Comparison of ENCODE assay signal across 13 cellular contexts in the genomic region with DNA sequence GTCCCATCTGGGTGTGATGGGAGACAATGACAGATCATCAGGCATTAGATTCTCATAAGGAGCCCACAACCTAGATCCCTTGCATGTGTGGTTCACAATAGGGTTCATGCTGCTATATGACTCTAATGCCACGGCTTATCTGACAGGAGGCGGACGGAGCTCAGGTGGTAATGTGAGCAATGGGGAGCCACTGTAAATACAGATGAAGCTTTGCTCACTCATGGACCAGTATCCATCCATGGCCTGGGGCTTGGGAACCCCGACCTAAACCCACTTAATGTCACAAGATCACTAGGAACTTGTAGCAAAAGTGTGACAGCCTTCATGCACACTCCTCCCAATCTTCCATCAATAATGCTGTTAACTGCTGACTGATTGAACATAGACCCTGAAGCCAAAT. TPM values are rescaled to one million over a fixed set of nuclear protein-coding genes. Genes with fewer than 3 reads are reported as not detected.
DNase-seq lines count a peak whose midpoint lies in the region; ATAC-seq and TF ChIP-seq lines count a peak whose summit lies in the region.
"Had no signal": no experiment of that assay in that cellular context is flagged by ENCODE, and none has a peak within 500 bp of the region (broad histone marks: within the 10 kb centered on the region; RNA-seq: fewer than 3 reads in every experiment).

No MANE protein-coding gene starts in this region.

- H3K36me3 ChIP-seq in Caco-2 (ENCODE audit: control insufficient read depth, insufficient read depth, low read length), result peaks cover 2% of the 10 kb centered on the region; the same call in 1 of the 2 replicates

- H3K36me3 Mint-ChIP-seq in CD4-positive, alpha-beta T cell (ENCODE audit: low read depth), result peaks cover 42% of the 10 kb centered on the region
- H3K36me3 Mint-ChIP-seq in WTC11 (peaks cover 54% of the 10 kb centered on the region), progenitor cell of endocrine pancreas (ENCODE audit: insufficient read depth) (peaks cover 8% of the 10 kb centered on the region), Caco-2 (ENCODE audit: insufficient read depth, unreplicated experiment) (peaks cover 52% of the 10 kb centered on the region)

- no peak overlapping the region for H3K27ac Mint-ChIP-seq in CD4-positive, alpha-beta T cell
- no peak overlapping the region for H3K27ac Mint-ChIP-seq in WTC11
- H3K27ac Mint-ChIP-seq in progenitor cell of endocrine pancreas, result no peak overlapping the region
- H3K27ac Mint-ChIP-seq in Caco-2 (ENCODE audit: unreplicated experiment), result no peak overlapping the region
- H3K27ac Mint-ChIP-seq: HFFc6 had no signal

- H3K4me1 ChIP-seq in Caco-2, result peaks cover 4% of the 10 kb centered on the region; the same call in 1 of the 2 replicates
- H3K4me1 ChIP-seq: BE2C had no signal

- intact Hi-C loops in CD4-positive, alpha-beta T cell (cut with DNase I, micrococcal nuclease), result no loop called here
- intact Hi-C loops in Caco-2 (cut with micrococcal nuclease; ENCODE audit: unreplicated experiment), result loop anchor here (5.0 kb wide), 1 partner anchor 36 kb away; a partner anchor contains a TSS

- H3K4me3 ChIP-seq in Caco-2 (ENCODE audit: low read depth, low read length), result no peak overlapping the region
- H3K4me3 ChIP-seq: HAP-1 had no signal

- no peaks in the 10 kb centered on the region for H3K27me3 Mint-ChIP-seq in CD4-positive, alpha-beta T cell
- H3K27me3 Mint-ChIP-seq in WTC11 (ENCODE audit: low read depth), result no peaks in the 10 kb centered on the region
- no peaks in the 10 kb centered on the region for H3K27me3 Mint-ChIP-seq in progenitor cell of endocrine pancreas
- H3K27me3 Mint-ChIP-seq in Caco-2 (ENCODE audit: insufficient read depth, unreplicated experiment), result no peaks in the 10 kb centered on the region

- BruUV-seq in Caco-2 (replicated peaks; lab: Mats Ljungman, UMichigan), result no TSS peak

- H3K4me1 Mint-ChIP-seq in CD4-positive, alpha-beta T cell (ENCODE audit: low read depth), result peaks cover 33% of the 10 kb centered on the region
- H3K4me1 Mint-ChIP-seq in WTC11, result peaks cover 15% of the 10 kb centered on the region
- peaks cover 21% of the 10 kb centered on the region for H3K4me1 Mint-ChIP-seq in progenitor cell of endocrine pancreas (ENCODE audit: low read depth)
- H3K4me1 Mint-ChIP-seq in Caco-2 (ENCODE audit: low read depth, unreplicated experiment), result no peaks in the 10 kb centered on the region

- DNase-seq in CD4-positive, alpha-beta T cell, result no peak
- DNase-seq in WTC11 (ENCODE audit: low spot score) (no peak), progenitor cell of endocrine pancreas (ENCODE audit: low spot score, unreplicated experiment) (no peak), Caco-2 (no peak), D341Med (ENCODE audit: low spot score) (no peak), occipital lobe (lab: John Stamatoyannopoulos, UW) (no peak), DMS153 (lab: John Stamatoyannopoulos, UW) (no peak)
- DNase-seq: BE2C, GF-D8, HFFc6 had no signal

- no peak overlapping the region for H3K27ac ChIP-seq in CD4-positive, alpha-beta T cell (ENCODE audit: low read depth, low read length)
- H3K27ac ChIP-seq: C4-2B, HL-60 had no signal

- no peak for ATAC-seq in CD4-positive, alpha-beta T cell (ENCODE audit: poor library complexity)
- ATAC-seq in WTC11, result no peak

- H3K9me3 Mint-ChIP-seq in CD4-positive, alpha-beta T cell, result no peaks in the 10 kb centered on the region
- H3K9me3 Mint-ChIP-seq in WTC11 (peaks cover 8% of the 10 kb centered on the region), progenitor cell of endocrine pancreas (ENCODE audit: low read depth) (no peaks in the 10 kb centered on the region), Caco-2 (ENCODE audit: unreplicated experiment) (no peaks in the 10 kb centered on the region)
- H3K9me3 Mint-ChIP-seq: HFFc6 had no signal

- H3K9me3 ChIP-seq in CD4-positive, alpha-beta T cell (ENCODE audit: control insufficient read depth, low read length), result no peaks in the 10 kb centered on the region
- no peaks in the 10 kb centered on the region for H3K9me3 ChIP-seq in Caco-2
- H3K9me3 ChIP-seq: BE2C, HAP-1 had no signal

- peak overlapping the region; percentile 2 for H3K4me3 Mint-ChIP-seq in CD4-positive, alpha-beta T cell
- H3K4me3 Mint-ChIP-seq in WTC11 (no peak overlapping the region), progenitor cell of endocrine pancreas (ENCODE audit: low read depth) (peak overlapping the region; percentile 22), Caco-2 (ENCODE audit: unreplicated experiment) (no peak overlapping the region)
- H3K4me3 Mint-ChIP-seq: HFFc6 had no signal

- no peaks in the 10 kb centered on the region for H3K27me3 ChIP-seq in CD4-positive, alpha-beta T cell (ENCODE audit: control insufficient read depth, insufficient read depth, low read length)
- no peaks in the 10 kb centered on the region for H3K27me3 ChIP-seq in Caco-2 (replicated peaks; ENCODE audit: control insufficient read depth, insufficient read depth, low read length)
- H3K27me3 ChIP-seq: BE2C had no signal

- POLR2A ChIA-PET in CD4-positive, alpha-beta T cell (lab: Charles Lee), result interaction anchor here (1.1 to 1.3 kb wide), 2 partner anchors 13 to 15 kb away, joined by 3 read pairs; no protein-coding TSS in a partner anchor
- POLR2A ChIA-PET in WTC11 (lab: Charles Lee) (interaction anchor here (0.6 kb wide), 1 partner anchor 158 kb away, joined by 3 read pairs; no protein-coding TSS in a partner anchor), Caco-2 (lab: Charles Lee) (no interaction called here)

- CTCF ChIA-PET in CD4-positive, alpha-beta T cell (lab: Charles Lee), result interaction anchor here (1.5 kb wide), 1 partner anchor 121 kb away, joined by 3 read pairs; no protein-coding TSS in a partner anchor
- CTCF ChIA-PET in WTC11 (lab: Charles Lee) (no interaction called here), Caco-2 (lab: Charles Lee) (no interaction called here)

- TF ChIP-seq CTCF in CD4-positive, alpha-beta T cell (IDR thresholded peaks at IDR 0.05), result no peak
- TF ChIP-seq CTCF in WTC11 (IDR thresholded peaks at IDR 0.05) (no peak), progenitor cell of endocrine pancreas (IDR thresholded peaks at IDR 0.05; ENCODE audit: unreplicated experiment) (no peak), Caco-2 (IDR thresholded peaks at IDR 0.05; ENCODE audit: insufficient read depth in 1 of 2, low read depth in 1 of 2, low read length in 1 of 2, severe bottlenecking in 1 of 2, unreplicated experiment in 1 of 2) (no peak)

TF ChIP-seq in WTC11, 78 proteins besides CTCF, POLR2A, EP300 and RAD21:
- no peak for TF ChIP-seq GRHL2 (CRISPR knock-in tag; IDR thresholded peaks at IDR 0.05; ENCODE audit: insufficient replicate concordance, severe bottlenecking)
- TF ChIP-seq GTF2I (CRISPR knock-in tag; conservative IDR thresholded peaks at IDR 0.05), result no peak
- peak; percentile 67; the same call in 1 of the 2 replicates for TF ChIP-seq ZNF121 (CRISPR knock-in tag; IDR thresholded peaks at IDR 0.05)
- no peak for TF ChIP-seq ZNF219 (CRISPR knock-in tag; IDR thresholded peaks at IDR 0.05; ENCODE audit: borderline replicate concordance)
- TF ChIP-seq ZNF138 (CRISPR knock-in tag; conservative IDR thresholded peaks at IDR 0.05), result no peak
- TF ChIP-seq, protein P1, sequence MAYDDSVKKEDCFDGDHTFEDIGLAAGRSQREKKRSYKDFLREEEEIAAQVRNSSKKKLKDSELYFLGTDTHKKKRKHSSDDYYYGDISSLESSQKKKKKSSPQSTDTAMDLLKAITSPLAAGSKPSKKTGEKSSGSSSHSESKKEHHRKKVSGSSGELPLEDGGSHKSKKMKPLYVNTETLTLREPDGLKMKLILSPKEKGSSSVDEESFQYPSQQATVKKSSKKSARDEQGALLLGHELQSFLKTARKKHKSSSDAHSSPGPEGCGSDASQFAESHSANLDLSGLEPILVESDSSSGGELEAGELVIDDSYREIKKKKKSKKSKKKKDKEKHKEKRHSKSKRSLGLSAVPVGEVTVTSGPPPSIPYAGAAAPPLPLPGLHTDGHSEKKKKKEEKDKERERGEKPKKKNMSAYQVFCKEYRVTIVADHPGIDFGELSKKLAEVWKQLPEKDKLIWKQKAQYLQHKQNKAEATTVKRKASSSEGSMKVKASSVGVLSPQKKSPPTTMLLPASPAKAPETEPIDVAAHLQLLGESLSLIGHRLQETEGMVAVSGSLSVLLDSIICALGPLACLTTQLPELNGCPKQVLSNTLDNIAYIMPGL (CRISPR knock-in tag; IDR thresholded peaks at IDR 0.05), result no peak

RNA-seq across cellular contexts. Expression of a gene that starts 2.0 kb away (rescaled TPM):
- total RNA-seq in CD4-positive, alpha-beta T cell, result 10 to 100 TPM; 21.5 to 26.8 TPM
- total RNA-seq in WTC11 (2021) (67.3 to 99.6 TPM (median 87.8 TPM) in 3 replicates), progenitor cell of endocrine pancreas (118 and 122 TPM in 2 replicates), Caco-2 (2022) (73.7 and 75.4 TPM in 2 replicates), occipital lobe (64.6 TPM)

RNA-seq across cellular contexts. Expression of a gene that starts 18.8 kb away (rescaled TPM):
- total RNA-seq in CD4-positive, alpha-beta T cell, result 10 to 100 TPM; 28.9 to 30.3 TPM
- total RNA-seq in WTC11 (2021) (36.3 to 65.1 TPM (median 59.8 TPM) in 3 replicates), progenitor cell of endocrine pancreas (36.4 and 39.6 TPM in 2 replicates), Caco-2 (2022) (29.1 and 32.0 TPM in 2 replicates), occipital lobe (37.9 TPM)

RNA-seq across cellular contexts. Expression of a gene that starts 29.2 kb away (rescaled TPM):
- total RNA-seq in CD4-positive, alpha-beta T cell, result 10 to 100 TPM; 40.7 to 44.2 TPM
- total RNA-seq in WTC11 (2021), result 336 to 355 TPM (median 354 TPM) in 3 replicates
- total RNA-seq in progenitor cell of endocrine pancreas, result 189 and 191 TPM in 2 replicates
- 306 and 318 TPM in 2 replicates for total RNA-seq in Caco-2 (2022)
- 43.8 TPM for total RNA-seq in occipital lobe

RNA-seq across cellular contexts. Expression of a gene that starts 35.5 kb away (rescaled TPM):
- total RNA-seq in CD4-positive, alpha-beta T cell, result 10 to 100 TPM; 56.1 to 56.9 TPM
- total RNA-seq in WTC11 (2021) (38.0 to 47.0 TPM (median 39.0 TPM) in 3 replicates), progenitor cell of endocrine pancreas (60.0 and 63.0 TPM in 2 replicates), Caco-2 (2022) (97.4 and 98.5 TPM in 2 replicates), occipital lobe (8.0 TPM)

RNA-seq across cellular contexts. Expression of a gene that starts 47.9 kb away (rescaled TPM):
- under 1 TPM; 0.14 to 0.45 TPM for total RNA-seq in CD4-positive, alpha-beta T cell
- 28.3 to 31.3 TPM (median 29.0 TPM) in 3 replicates for total RNA-seq in WTC11 (2021)
- total RNA-seq in progenitor cell of endocrine pancreas, result 0.74 and 1.1 TPM in 2 replicates
- 30.1 and 35.3 TPM in 2 replicates for total RNA-seq in Caco-2 (2022)
- total RNA-seq in occipital lobe, result 6.4 TPM

Comparison
In these comparisons a context has a peak if more than half of its experiments do, and no peak if none do; other contexts are left out.
1. H3K4me3 Mint-ChIP-seq: peak in CD4-positive, alpha-beta T cell (single experiment) and progenitor cell of endocrine pancreas (single experiment); none in WTC11 (single experiment) and Caco-2 (single experiment).